Comparison of ENCODE assay signal across 8 cellular contexts in the genomic region with DNA sequence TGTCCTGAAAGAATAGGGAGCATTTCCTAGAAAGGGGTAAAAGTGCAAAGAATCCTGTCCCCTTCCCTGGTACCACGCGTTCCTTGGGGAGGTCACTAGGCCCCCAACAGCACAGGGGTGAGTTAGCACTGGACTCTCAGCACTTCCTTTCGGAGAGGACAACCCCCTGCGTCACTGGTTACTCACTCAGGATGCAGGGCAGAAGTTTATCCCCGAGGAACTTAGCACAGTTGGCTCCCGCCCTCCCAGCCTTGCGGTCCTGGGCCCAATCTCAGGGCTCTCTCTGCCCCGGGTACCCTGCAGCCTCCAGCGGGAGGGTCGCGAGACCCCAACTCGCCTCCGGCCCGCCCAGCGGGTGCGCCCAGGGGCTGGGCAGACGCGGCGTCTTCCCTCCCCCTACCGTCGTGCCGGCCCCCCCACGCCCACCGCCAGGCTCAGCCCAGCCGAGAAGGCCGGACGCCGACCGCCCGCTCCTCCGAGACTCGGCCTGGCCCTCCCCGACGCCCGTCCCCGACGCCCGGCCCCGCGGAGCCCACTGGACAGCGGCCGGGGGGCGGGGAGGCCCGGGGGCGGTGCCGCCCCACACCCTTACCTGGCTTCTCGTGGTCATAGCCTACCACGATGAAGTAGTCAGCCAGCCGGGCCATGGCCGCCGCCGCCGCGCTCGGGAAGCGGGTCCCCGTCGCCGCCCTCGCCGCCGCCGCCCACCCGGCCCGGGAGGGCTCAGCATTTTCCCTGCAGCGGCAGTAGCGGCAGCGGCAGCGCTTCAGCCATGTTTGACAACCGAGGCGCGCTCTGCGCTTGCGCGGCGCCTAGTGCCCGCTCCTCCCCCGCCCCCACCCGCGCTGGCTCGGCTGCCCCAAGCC. TPM values are rescaled to one million over a fixed set of nuclear protein-coding genes. Genes with fewer than 3 reads are reported as not detected.
DNase-seq lines count a peak whose midpoint lies in the region; ATAC-seq, FAIRE-seq and TF ChIP-seq lines count a peak whose summit lies in the region.

A gene (minus strand): TSS at position 797 of the 866 bp plus-strand sequence. CDS start 150 bp downstream, at position 647.

- H3K4me3 Mint-ChIP-seq in memory B cell: peak within 1 kb of the TSS; percentile 83

- peaks cover 2% of the 10 kb centered on the region for H3K36me3 Mint-ChIP-seq in memory B cell

- no peaks in the 10 kb centered on the region for H3K36me3 ChIP-seq in endocrine pancreas (ENCODE audit: control insufficient read depth, insufficient read depth, low read length)

- H3K27me3 ChIP-seq in endocrine pancreas (ENCODE audit: control insufficient read depth, insufficient read depth, low read length): no peaks in the 10 kb centered on the region

- FAIRE-seq in GM12891 (lab: Jason Lieb, UNC): no peak

- H3K27ac Mint-ChIP-seq in memory B cell: peak within 1 kb of the TSS; percentile 54

- peaks cover 15% of the 10 kb centered on the region for H3K4me1 ChIP-seq in endocrine pancreas (ENCODE audit: control insufficient read depth, insufficient read depth, low read length)

- no peak for DNase-seq in GM12891 (ENCODE audit: insufficient read length, low spot score)
- peak; percentile 73 for DNase-seq in NCI-H774 (lab: John Stamatoyannopoulos, UW)
- DNase-seq in activated CD8-positive, alpha-beta memory T cell treated with anti-CD3 and anti-CD28 coated beads, Interleukin-2, amount 50 U/mL, for 24 hours (ENCODE audit: extremely low read depth): peak; percentile 30
- peak; percentile 71 to 75 for DNase-seq in memory B cell (ENCODE audit: low spot score in 2 of 2)
- peak in 2 of 3 experiments; percentile 67 to 70 for DNase-seq in stimulated activated CD4-positive, alpha-beta T cell treated with anti-CD3 and anti-CD28 coated beads, TNF-alpha, amount 100 ng/mL, for 4 hours (ENCODE audit: low read depth in 3 of 3)

- ATAC-seq in HG03039 (IDR thresholded peaks at IDR 0.05; ENCODE audit: unreplicated experiment) (peak; percentile 41), memory B cell (ENCODE audit: low read depth) (peak; percentile 71), HG03354 (IDR thresholded peaks at IDR 0.05; ENCODE audit: poor library complexity, severe bottlenecking, unreplicated experiment) (no peak)

- H3K4me1 Mint-ChIP-seq in memory B cell: peaks cover 29% of the 10 kb centered on the region

- peak within 1 kb of the TSS; percentile 89 for H3K9ac ChIP-seq in endocrine pancreas (ENCODE audit: control insufficient read depth, insufficient read depth, low read length)

- peaks cover 12% of the 10 kb centered on the region for H3K27me3 Mint-ChIP-seq in memory B cell

- H3K4me3 ChIP-seq in endocrine pancreas (ENCODE audit: control insufficient read depth, insufficient read depth, low read length): peak within 1 kb of the TSS; percentile 99

- peaks cover 2% of the 10 kb centered on the region for H3K9me3 Mint-ChIP-seq in memory B cell

- no peak for TF ChIP-seq POLR2A in GM12891 (IDR thresholded peaks at IDR 0.05; ENCODE audit: low read depth, low read length)

- H3K9me3 ChIP-seq in endocrine pancreas (ENCODE audit: control insufficient read depth, low read length): no peaks in the 10 kb centered on the region

TF ChIP-seq in GM12891, 5 proteins besides CTCF, POLR2A, EP300 and RAD21:
- peak; percentile 13; the same call in 1 of the 2 replicates for TF ChIP-seq SPI1 (IDR thresholded peaks at IDR 0.05; ENCODE audit: low read depth, low read length)
- no peak for TF ChIP-seq POU2F2 (IDR thresholded peaks at IDR 0.05; ENCODE audit: low read depth, low read length)

RNA-seq across cellular contexts. Expression of the gene that starts here (rescaled TPM):
- polyA plus RNA-seq in GM12891 (2012; ENCODE audit: low read depth, missing spikeins): 1.4 TPM
